In genomic region chr1:1960480-1961196, GRCh38 we compare ENCODE assay signal across 1 cellular context.
TF ChIP-seq lines count a peak whose summit lies in the region.

No MANE protein-coding gene starts in this region.

TF ChIP-seq in H1, 55 proteins besides CTCF, POLR2A, EP300 and RAD21:
- no peak for TF ChIP-seq HDAC6 (IDR thresholded peaks at IDR 0.05; ENCODE audit: low read depth, low read length)
- TF ChIP-seq KDM1A (IDR thresholded peaks at IDR 0.05; ENCODE audit: borderline replicate concordance, low read length), result no peak
- TF ChIP-seq POLR2AphosphoS5 (IDR thresholded peaks at IDR 0.05; ENCODE audit: low read depth, low read length), result no peak
- no peak for TF ChIP-seq RXRA (IDR thresholded peaks at IDR 0.05; ENCODE audit: insufficient read depth, low read depth, low read length)
- TF ChIP-seq EGR1 (IDR thresholded peaks at IDR 0.05; ENCODE audit: borderline replicate concordance, low read depth, low read length), result no peak
- TF ChIP-seq E2F6 (IDR thresholded peaks at IDR 0.05), result no peak
